In the genomic region with DNA sequence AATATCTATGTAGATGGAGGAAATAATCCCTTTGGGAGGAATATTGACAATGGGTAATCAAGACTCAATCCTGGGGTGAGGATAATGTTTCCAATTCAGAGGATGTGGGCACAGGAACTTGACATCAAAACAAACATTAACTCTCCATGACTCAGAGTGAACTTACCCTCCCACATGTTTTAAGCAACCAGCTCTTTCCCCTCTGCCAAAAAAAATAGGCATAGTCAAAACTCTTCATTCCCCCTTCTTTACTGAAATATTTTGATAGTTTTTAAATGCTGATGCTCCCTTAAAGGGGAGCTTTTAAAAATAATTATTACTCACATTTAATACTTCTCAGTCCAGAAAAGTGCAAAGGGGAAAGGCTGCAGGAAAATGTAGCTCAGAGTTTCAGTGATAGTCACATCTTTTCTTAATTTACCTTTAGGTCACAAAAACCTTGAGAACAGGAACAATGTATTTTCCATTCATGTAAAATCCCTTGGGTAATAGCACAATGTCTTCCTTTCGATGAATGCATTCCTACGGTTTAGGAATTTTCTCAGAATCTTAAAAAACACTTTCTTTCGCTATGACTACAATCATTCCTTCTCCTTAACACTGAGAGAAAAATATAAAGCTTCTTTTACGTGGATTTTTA, we compare ENCODE assay signal across 12 cellular contexts.
DNase-seq lines count a peak whose midpoint lies in the region; TF ChIP-seq lines count a peak whose summit lies in the region.
"Had no signal": no experiment of that assay in that cellular context is flagged by ENCODE, and none has a peak within 500 bp of the region (broad histone marks: within the 10 kb centered on the region; RNA-seq: fewer than 3 reads in every experiment).

No MANE protein-coding gene starts in this region.

- H4K20me1 ChIP-seq in fibroblast of lung (ENCODE audit: control insufficient read depth, extremely low read depth, insufficient read depth, low read length) (no peaks in the 10 kb centered on the region), smooth muscle cell (ENCODE audit: low read depth) (no peaks in the 10 kb centered on the region)

- peaks cover 19% of the 10 kb centered on the region for H3K4me1 ChIP-seq in HEK293 (ENCODE audit: control insufficient read depth, insufficient read depth, low read length)
- no peaks in the 10 kb centered on the region for H3K4me1 ChIP-seq in fibroblast of lung (ENCODE audit: control insufficient read depth, extremely low read depth, insufficient read depth, low read length)
- H3K4me1 ChIP-seq in smooth muscle cell (ENCODE audit: low read depth), result peaks cover 4% of the 10 kb centered on the region
- H3K4me1 ChIP-seq in tibial artery, result peaks cover 0 to 19% (median 9%) of the 10 kb centered on the region in 4 donors
- peaks cover 4% of the 10 kb centered on the region for H3K4me1 ChIP-seq in testis

- H3K4me2 ChIP-seq in fibroblast of lung (ENCODE audit: extremely low read depth, insufficient read depth, low read length) (peak overlapping the region; percentile 35), smooth muscle cell (peak overlapping the region; percentile 49)

- 76% methylated on average over 4 of the region's 4 CpGs for WGBS in smooth muscle cell (ENCODE audit: low lambda C conversion rate)
- WGBS in testis, 2 donors, result 44 to 48% methylated on average over 4 of the region's 4 CpGs

- H3K27me3 ChIP-seq in fibroblast of lung (ENCODE audit: control insufficient read depth, insufficient read depth, low read length) (no peaks in the 10 kb centered on the region), smooth muscle cell (ENCODE audit: low read depth) (no peaks in the 10 kb centered on the region), tibial artery (no peaks in the 10 kb centered on the region), testis (no peaks in the 10 kb centered on the region)

- POLR2A ChIA-PET in HEK293 (lab: Yijun Ruan, JAX), result no interaction called here

- H3K9ac ChIP-seq in fibroblast of lung (ENCODE audit: insufficient read depth, low read length), result no peak overlapping the region
- no peak overlapping the region for H3K9ac ChIP-seq in smooth muscle cell (ENCODE audit: low read depth)

- H3K79me2 ChIP-seq in fibroblast of lung (ENCODE audit: control insufficient read depth, insufficient read depth, low read length) (no peaks in the 10 kb centered on the region), smooth muscle cell (ENCODE audit: low read depth) (no peaks in the 10 kb centered on the region)

- H3K27ac ChIP-seq in HEK293 (ENCODE audit: extremely low read depth, low read depth, low read length), result no peak overlapping the region
- no peak overlapping the region for H3K27ac ChIP-seq in fibroblast of lung (ENCODE audit: insufficient read depth, low read length)
- H3K27ac ChIP-seq in smooth muscle cell (ENCODE audit: low read depth), result peak overlapping the region; percentile 7
- H3K27ac ChIP-seq in tibial artery, result no peak overlapping the region
- no peak overlapping the region for H3K27ac ChIP-seq in testis

- H3F3A ChIP-seq in smooth muscle cell (ENCODE audit: low read depth), result no peaks in the 10 kb centered on the region

- no peak for TF ChIP-seq POLR2A in testis (IDR thresholded peaks at IDR 0.05)

- no peak overlapping the region for H3K4me3 ChIP-seq in HEK293 (ENCODE audit: low read depth, low read length)
- no peak overlapping the region for H3K4me3 ChIP-seq in fibroblast of lung (replicated peaks in 1 of 4; ENCODE audit: control extremely low read depth in 1 of 4, insufficient read depth in 1 of 4, low read depth in 3 of 4, low read length in 4 of 4)
- no peak overlapping the region for H3K4me3 ChIP-seq in smooth muscle cell
- no peak overlapping the region for H3K4me3 ChIP-seq in tibial artery
- no peak overlapping the region for H3K4me3 ChIP-seq in testis

- H3K9me3 ChIP-seq in HEK293 (ENCODE audit: control insufficient read depth, insufficient read depth, low read depth, low read length) (no peaks in the 10 kb centered on the region), fibroblast of lung (ENCODE audit: control insufficient read depth, insufficient read depth, low read depth, low read length) (no peaks in the 10 kb centered on the region), smooth muscle cell (replicated peaks; ENCODE audit: low read depth) (no peaks in the 10 kb centered on the region), tibial artery (no peaks in the 10 kb centered on the region), testis (no peaks in the 10 kb centered on the region)

- TF ChIP-seq CTCF in HEK293 (tag by site-specific recombination; IDR thresholded peaks at IDR 0.05), result no peak
- TF ChIP-seq CTCF in fibroblast of lung (conservative IDR thresholded peaks at IDR 0.05 in 1 of 2, IDR thresholded peaks at IDR 0.05 in 1 of 2; ENCODE audit: low read depth in 1 of 2, low read length in 2 of 2), result no peak
- TF ChIP-seq CTCF in smooth muscle cell (IDR thresholded peaks at IDR 0.05; ENCODE audit: borderline replicate concordance, insufficient read depth, poor library complexity, severe bottlenecking), result no peak
- TF ChIP-seq CTCF in tibial artery (IDR thresholded peaks at IDR 0.05), result no peak
- no peak for TF ChIP-seq CTCF in testis (IDR thresholded peaks at IDR 0.05)

- H2AFZ ChIP-seq in fibroblast of lung (ENCODE audit: low read length), result no peak overlapping the region
- H2AFZ ChIP-seq in smooth muscle cell (ENCODE audit: low read depth), result no peak overlapping the region

- DNase-seq in RPMI7951 (ENCODE audit: low read depth) (peak; percentile 80), fibroblast of lung (ENCODE audit: low read depth in 2 of 2) (peak; percentile 79 to 83), smooth muscle cell (lab: John Stamatoyannopoulos, UW; ENCODE audit: unreplicated experiment) (no peak), hypothalamus (lab: John Stamatoyannopoulos, UW) (no peak), tibial artery (no peak), testis (no peak), mesenteric fat pad (ENCODE audit: low spot score) (no peak)
- DNase-seq: activated T-cell treated with anti-CD3 and anti-CD28 coated beads for 4 hours; natural killer cell; NCI-H446 treated with DMSO at 0.1 percent for 48 hours; stimulated activated naive CD8-positive, alpha-beta T cell treated with anti-CD3 and anti-CD28 coated beads, Interleukin-15, Interleukin-2, amounts not matched to agents 100 U/mL and 50 U/mL, for 24 hours had no signal

- intact Hi-C loops in tibial artery (cut with DNase I; ENCODE audit: low total_unique reads), result no loop called here
- intact Hi-C loops in testis (cut with DNase I; ENCODE audit: low total_unique reads), result no loop called here

- H3K36me3 ChIP-seq in HEK293 (ENCODE audit: control insufficient read depth in 2 of 2, insufficient read depth in 1 of 2, low read length in 2 of 2) (no peaks in the 10 kb centered on the region), fibroblast of lung (ENCODE audit: control insufficient read depth, insufficient read depth, low read length) (no peaks in the 10 kb centered on the region), smooth muscle cell (ENCODE audit: low read depth) (no peaks in the 10 kb centered on the region), tibial artery (no peaks in the 10 kb centered on the region), testis (ENCODE audit: low read depth, missing control alignments) (no peaks in the 10 kb centered on the region)

- CTCF ChIA-PET in HEK293 (lab: Yijun Ruan, JAX), result interaction anchor here (0.6 kb wide), 1 partner anchor 255 kb away, joined by 3 read pairs; no protein-coding TSS in a partner anchor

TF ChIP-seq in HEK293, 187 proteins besides CTCF, POLR2A, EP300 and RAD21 (continues in another document):
- no peak for TF ChIP-seq ZNF132 (tag by site-specific recombination; IDR thresholded peaks at IDR 0.05; ENCODE audit: borderline replicate concordance)
- no peak for TF ChIP-seq ZBTB20 (tag by site-specific recombination; IDR thresholded peaks at IDR 0.05)
- no peak for TF ChIP-seq HOXD13 (CRISPR knock-in tag; IDR thresholded peaks at IDR 0.05; ENCODE audit: borderline replicate concordance)
- TF ChIP-seq, protein P1, sequence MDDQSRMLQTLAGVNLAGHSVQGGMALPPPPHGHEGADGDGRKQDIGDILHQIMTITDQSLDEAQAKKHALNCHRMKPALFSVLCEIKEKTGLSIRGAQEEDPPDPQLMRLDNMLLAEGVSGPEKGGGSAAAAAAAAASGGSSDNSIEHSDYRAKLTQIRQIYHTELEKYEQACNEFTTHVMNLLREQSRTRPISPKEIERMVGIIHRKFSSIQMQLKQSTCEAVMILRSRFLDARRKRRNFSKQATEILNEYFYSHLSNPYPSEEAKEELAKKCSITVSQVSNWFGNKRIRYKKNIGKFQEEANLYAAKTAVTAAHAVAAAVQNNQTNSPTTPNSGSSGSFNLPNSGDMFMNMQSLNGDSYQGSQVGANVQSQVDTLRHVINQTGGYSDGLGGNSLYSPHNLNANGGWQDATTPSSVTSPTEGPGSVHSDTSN (CRISPR knock-in tag; IDR thresholded peaks at IDR 0.05), result no peak
- TF ChIP-seq ZNF248 (tag by site-specific recombination; IDR thresholded peaks at IDR 0.05), result no peak
- no peak for TF ChIP-seq GFI1B (tag by site-specific recombination; IDR thresholded peaks at IDR 0.05)
- TF ChIP-seq ZNF23 (tag by site-specific recombination; IDR thresholded peaks at IDR 0.05; ENCODE audit: borderline replicate concordance), result no peak
- no peak for TF ChIP-seq YY2 (tag by site-specific recombination; IDR thresholded peaks at IDR 0.05)
- no peak for TF ChIP-seq ZNF174 (tag by site-specific recombination; IDR thresholded peaks at IDR 0.05)
- TF ChIP-seq ZNF354C (tag by site-specific recombination; IDR thresholded peaks at IDR 0.05; ENCODE audit: borderline replicate concordance, low read depth), result no peak
- TF ChIP-seq ZNF843 (tag by site-specific recombination; IDR thresholded peaks at IDR 0.05), result peak; percentile 41; the same call in 1 of the 2 replicates
- TF ChIP-seq ZNF571 (tag by site-specific recombination; IDR thresholded peaks at IDR 0.05), result no peak
- TF ChIP-seq ZNF37A (tag by site-specific recombination; IDR thresholded peaks at IDR 0.05), result no peak
- TF ChIP-seq, protein P2, sequence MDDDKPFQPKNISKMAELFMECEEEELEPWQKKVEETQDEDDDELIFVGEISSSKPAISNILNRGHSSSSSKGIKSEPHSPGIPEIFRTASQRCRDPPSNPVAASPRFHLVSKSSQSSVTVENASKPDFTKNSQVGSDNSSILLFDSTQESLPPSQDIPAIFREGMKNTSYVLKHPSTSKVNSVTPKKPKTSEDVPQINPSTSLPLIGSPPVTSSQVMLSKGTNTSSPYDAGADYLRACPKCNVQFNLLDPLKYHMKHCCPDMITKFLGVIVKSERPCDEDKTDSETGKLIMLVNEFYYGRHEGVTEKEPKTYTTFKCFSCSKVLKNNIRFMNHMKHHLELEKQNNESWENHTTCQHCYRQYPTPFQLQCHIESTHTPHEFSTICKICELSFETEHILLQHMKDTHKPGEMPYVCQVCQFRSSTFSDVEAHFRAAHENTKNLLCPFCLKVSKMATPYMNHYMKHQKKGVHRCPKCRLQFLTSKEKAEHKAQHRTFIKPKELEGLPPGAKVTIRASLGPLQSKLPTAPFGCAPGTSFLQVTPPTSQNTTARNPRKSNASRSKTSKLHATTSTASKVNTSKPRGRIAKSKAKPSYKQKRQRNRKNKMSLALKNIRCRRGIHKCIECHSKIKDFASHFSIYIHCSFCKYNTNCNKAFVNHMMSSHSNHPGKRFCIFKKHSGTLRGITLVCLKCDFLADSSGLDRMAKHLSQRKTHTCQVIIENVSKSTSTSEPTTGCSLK (tag by site-specific recombination; IDR thresholded peaks at IDR 0.05), result no peak

Comparison
In these comparisons a context has a peak if more than half of its experiments do, and no peak if none do; other contexts are left out.
1. DNase-seq: peak in RPMI7951 (single experiment) and fibroblast of lung (2 of 2); none in smooth muscle cell (single experiment), hypothalamus (0 of 51), tibial artery (0 of 2), testis (single experiment) and mesenteric fat pad (single experiment).